In the genomic region with DNA sequence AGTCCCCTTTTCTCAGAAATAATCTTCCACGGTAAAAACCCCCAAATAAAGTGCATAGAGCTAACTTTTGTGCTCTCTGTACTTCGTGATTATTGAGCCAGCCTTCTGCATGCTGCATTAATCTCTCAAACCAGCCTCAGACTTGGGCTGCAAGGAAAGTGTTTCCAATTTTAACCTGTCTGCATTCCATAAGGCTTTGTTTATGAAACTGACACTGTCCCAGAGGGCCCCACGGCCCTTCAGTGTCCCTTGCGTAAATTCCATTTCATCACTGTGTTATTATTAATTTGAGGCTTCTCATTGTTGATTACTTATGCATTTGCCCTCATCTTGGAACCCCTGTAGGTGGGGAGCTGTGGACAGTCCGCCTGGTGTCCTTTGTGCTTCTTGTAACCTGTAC, we compare ENCODE assay signal across 25 cellular contexts. TPM values are rescaled to one million over a fixed set of nuclear protein-coding genes. Genes with fewer than 3 reads are reported as not detected.
"Had no signal": no experiment of that assay in that cellular context is flagged by ENCODE, and none has a peak within 500 bp of the region (broad histone marks: within the 10 kb centered on the region; RNA-seq: fewer than 3 reads in every experiment).

No MANE protein-coding gene starts in this region.

- H3K4me3 ChIP-seq: lower lobe of right lung, pancreas, right lobe of liver, smooth muscle cell, thyroid gland had no signal

- H3K36me3 Mint-ChIP-seq: activated CD4-positive, alpha-beta memory T cell treated with anti-CD3 and anti-CD28 coated beads for 36 hours; naive thymus-derived CD8-positive, alpha-beta T cell had no signal

- H3K4me1 ChIP-seq: lower lobe of right lung, pancreas, right lobe of liver, thyroid gland had no signal

- H3K27ac ChIP-seq: lower lobe of right lung, pancreas, right lobe of liver, thyroid gland had no signal

- ATAC-seq: activated T-cell treated with anti-CD3 and anti-CD28 coated beads, Interleukin-2, amount 50 U/mL, for 72 hours; effector memory CD8-positive, alpha-beta T cell; esophagus mucosa; left colon; lower lobe of right lung; naive thymus-derived CD8-positive, alpha-beta T cell; pancreas; right lobe of liver had no signal

- H3K27me3 ChIP-seq: pancreas, right lobe of liver, thyroid gland had no signal

- H3K9me3 ChIP-seq: lower lobe of right lung, pancreas, right lobe of liver, thyroid gland had no signal

- DNase-seq: activated CD4-positive, alpha-beta memory T cell treated with anti-CD3 and anti-CD28 coated beads for 36 hours; activated CD4-positive, alpha-beta T cell treated with anti-CD3 and anti-CD28 coated beads for 48 hours; activated effector memory CD4-positive, alpha-beta T cell treated with Interleukin-2 at 50 U/mL for 16 hours; activated naive CD4-positive, alpha-beta T cell treated with anti-CD3 and anti-CD28 coated beads, Interleukin-2, amount 10 ng/mL, durations not matched to agents 7 days and 5 days; activated T-cell treated with anti-CD3 and anti-CD28 coated beads, Interleukin-2, amount 50 U/mL, for 72 hours; dermis blood vessel endothelial cell; effector memory CD8-positive, alpha-beta T cell; foreskin melanocyte; left colon; lower lobe of right lung; mesendoderm; naive thymus-derived CD8-positive, alpha-beta T cell; pancreas; right lobe of liver; stimulated activated CD4-positive, alpha-beta T cell treated with anti-CD3 and anti-CD28 coated beads, Interleukin-15, amount 100 ng/mL, for 24 hours; stimulated activated CD4-positive, alpha-beta T cell treated with anti-CD3 and anti-CD28 coated beads, Interleukin-2, amount 100 ng/mL, for 48 hours; stimulated activated naive CD4-positive, alpha-beta T cell; thyroid gland had no signal

- H3K36me3 ChIP-seq: lower lobe of right lung, pancreas, right lobe of liver, thyroid gland had no signal

- H3K9me3 Mint-ChIP-seq: activated CD4-positive, alpha-beta memory T cell treated with anti-CD3 and anti-CD28 coated beads for 36 hours; activated naive CD4-positive, alpha-beta T cell treated with anti-CD3 and anti-CD28 coated beads, Interleukin-2, amount 10 ng/mL, durations not matched to agents 7 days and 5 days; activated T-cell treated with anti-CD3 and anti-CD28 coated beads, Interleukin-2, amount 50 U/mL, for 72 hours; effector memory CD8-positive, alpha-beta T cell; naive thymus-derived CD8-positive, alpha-beta T cell had no signal

- H3K27ac Mint-ChIP-seq: activated CD4-positive, alpha-beta memory T cell treated with anti-CD3 and anti-CD28 coated beads for 36 hours; activated naive CD4-positive, alpha-beta T cell treated with anti-CD3 and anti-CD28 coated beads, Interleukin-2, amount 10 ng/mL, durations not matched to agents 7 days and 5 days; activated T-cell treated with anti-CD3 and anti-CD28 coated beads, Interleukin-2, amount 50 U/mL, for 72 hours; effector memory CD8-positive, alpha-beta T cell; naive thymus-derived CD8-positive, alpha-beta T cell; T-helper 1 cell treated with Interleukin-12 subunit alpha and Interleukin-12 subunit beta and Interleukin-4 antibody, amounts not matched to agents 30 μg/mL and 1 μg/mL, for 36 hours had no signal

- H3K4me3 Mint-ChIP-seq: activated CD4-positive, alpha-beta memory T cell treated with anti-CD3 and anti-CD28 coated beads for 36 hours; activated naive CD4-positive, alpha-beta T cell treated with anti-CD3 and anti-CD28 coated beads, Interleukin-2, amount 10 ng/mL, durations not matched to agents 7 days and 5 days; activated T-cell treated with anti-CD3 and anti-CD28 coated beads, Interleukin-2, amount 50 U/mL, for 72 hours; effector memory CD8-positive, alpha-beta T cell; naive thymus-derived CD8-positive, alpha-beta T cell; T-helper 1 cell treated with Interleukin-12 subunit alpha and Interleukin-12 subunit beta and Interleukin-4 antibody, amounts not matched to agents 30 μg/mL and 1 μg/mL, for 36 hours had no signal

- H3K4me2 ChIP-seq: smooth muscle cell had no signal

RNA-seq across cellular contexts. Expression of gene OTOR, which starts 33.9 kb away (rescaled TPM):
- total RNA-seq: activated CD4-positive, alpha-beta memory T cell treated with anti-CD3 and anti-CD28 coated beads for 36 hours; activated T-cell treated with anti-CD3 and anti-CD28 coated beads, Interleukin-2, amount 50 U/mL, for 72 hours; dermis blood vessel endothelial cell; endothelial cell of umbilical vein; esophagus mucosa; left colon; lower lobe of right lung; mucosa of gallbladder; naive thymus-derived CD8-positive, alpha-beta T cell; pancreas; pulmonary artery endothelial cell; right lobe of liver; smooth muscle cell; thyroid gland; ureter had no signal
- polyA plus RNA-seq: endothelial cell of umbilical vein; naive thymus-derived CD8-positive, alpha-beta T cell; pancreas; smooth muscle cell had no signal
